In genomic region chr12:45713108-45713507, GRCh38 we compare ENCODE assay signal across 15 cellular contexts.
"Had no signal": no experiment of that assay in that cellular context is flagged by ENCODE, and none has a peak within 500 bp of the region (broad histone marks: within the 10 kb centered on the region; RNA-seq: fewer than 3 reads in every experiment).

No MANE protein-coding gene starts in this region.

- H3K9me3 ChIP-seq: heart left ventricle, psoas muscle, right lobe of liver, transverse colon had no signal

- H3K27me3 ChIP-seq: heart left ventricle, right lobe of liver, transverse colon had no signal

- H3K4me1 ChIP-seq: psoas muscle, transverse colon had no signal

- H3K27ac ChIP-seq: heart left ventricle, psoas muscle, right lobe of liver, transverse colon had no signal

- H3K36me3 ChIP-seq: heart left ventricle, right lobe of liver, transverse colon had no signal

- DNase-seq: activated CD4-positive, alpha-beta T cell treated with anti-CD3 and anti-CD28 coated beads, Interleukin-2, amount 10 ng/mL, durations not matched to agents 24 days and 14 days; activated naive CD4-positive, alpha-beta T cell treated with anti-CD3 and anti-CD28 coated beads, Interleukin-2, amount 10 ng/mL, durations not matched to agents 7 days and 5 days; activated T-cell treated with anti-CD3 and anti-CD28 coated beads for 4 hours; amniotic stem cell; effector CD4-positive, alpha-beta T cell; heart left ventricle; occipital lobe; psoas muscle; right lobe of liver; stimulated activated CD4-positive, alpha-beta T cell treated with anti-CD3 and anti-CD28 coated beads, Interleukin-2, amount 100 ng/mL, for 24 hours; stimulated activated naive CD4-positive, alpha-beta T cell; substantia nigra; transverse colon had no signal

- H3K4me3 ChIP-seq: heart left ventricle, psoas muscle, right lobe of liver, transverse colon had no signal

- FAIRE-seq: frontal cortex, islet of Langerhans had no signal
